In genomic region chr4:170027181-170027829, GRCh38 we compare ENCODE assay signal across 1 cellular context.
A peak's percentile ranks its signal among the peaks of the same experiment; 100 is the strongest.
TF ChIP-seq lines count a peak whose summit lies in the region.

No MANE protein-coding gene starts in this region.

TF ChIP-seq in HepG2, 621 proteins besides CTCF, POLR2A, EP300 and RAD21 (continued from another document and continues in another):
- TF ChIP-seq HMGXB3 (CRISPR knock-in tag; IDR thresholded peaks at IDR 0.05; ENCODE audit: borderline replicate concordance): peak; percentile 77; the same call in 1 of the 2 replicates
- TF ChIP-seq HBP1 (CRISPR knock-in tag; IDR thresholded peaks at IDR 0.05; ENCODE audit: low read depth): peak; percentile 58; the same call in 1 of the 2 replicates
- TF ChIP-seq NCOA2 (CRISPR knock-in tag; IDR thresholded peaks at IDR 0.05): peak; percentile 35; the same call in 1 of the 2 replicates
- TF ChIP-seq TFE3 (CRISPR knock-in tag; IDR thresholded peaks at IDR 0.05): peak; percentile 55
- no peak for TF ChIP-seq ATF6 (CRISPR knock-in tag; conservative IDR thresholded peaks at IDR 0.05)
- TF ChIP-seq HMGXB4 (CRISPR knock-in tag; IDR thresholded peaks at IDR 0.05; ENCODE audit: borderline replicate concordance in 1 of 2, low read depth in 1 of 2): peak; percentile 43 to 48; a peak in 2 of 4 replicates
- TF ChIP-seq MEIS1 (CRISPR knock-in tag; IDR thresholded peaks at IDR 0.05; ENCODE audit: borderline replicate concordance): 0 out of 2 replicates have a peak, but pooled peaks have one; percentile 38
- TF ChIP-seq MIXL1 (CRISPR knock-in tag; IDR thresholded peaks at IDR 0.05): 0 out of 2 replicates have a peak, but pooled peaks have one; percentile 12
- TF ChIP-seq ZNF101 (CRISPR knock-in tag; IDR thresholded peaks at IDR 0.05; ENCODE audit: borderline replicate concordance, low read depth): 0 out of 2 replicates have a peak, but pooled peaks have one; percentile 54
- no peak for TF ChIP-seq AKAP8 (CRISPR knock-in tag; IDR thresholded peaks at IDR 0.05)
- TF ChIP-seq ETV5 (CRISPR knock-in tag; IDR thresholded peaks at IDR 0.05; ENCODE audit: borderline replicate concordance): 0 out of 2 replicates have a peak, but pooled peaks have one; percentile 12
- TF ChIP-seq NR1H2 (CRISPR knock-in tag; IDR thresholded peaks at IDR 0.05; ENCODE audit: borderline replicate concordance, low read depth): peak; percentile 56; the same call in 1 of the 2 replicates
- peak; percentile 45; the same call in 1 of the 2 replicates for TF ChIP-seq ZNF275 (CRISPR knock-in tag; IDR thresholded peaks at IDR 0.05; ENCODE audit: borderline replicate concordance)
- peak; percentile 53; the same call in 1 of the 2 replicates for TF ChIP-seq YEATS2 (CRISPR knock-in tag; IDR thresholded peaks at IDR 0.05; ENCODE audit: borderline replicate concordance)
- 0 out of 2 replicates have a peak, but pooled peaks have one; percentile 34 for TF ChIP-seq GFI1 (CRISPR knock-in tag; IDR thresholded peaks at IDR 0.05; ENCODE audit: borderline replicate concordance)
- peak; percentile 81; the same call in 1 of the 2 replicates for TF ChIP-seq ZNF776 (CRISPR knock-in tag; IDR thresholded peaks at IDR 0.05)
- TF ChIP-seq SETDB1 (CRISPR knock-in tag; IDR thresholded peaks at IDR 0.05; ENCODE audit: borderline replicate concordance): no peak
- TF ChIP-seq HOMEZ (CRISPR knock-in tag; IDR thresholded peaks at IDR 0.05; ENCODE audit: low read depth): peak; percentile 57
- TF ChIP-seq ZNF567 (CRISPR knock-in tag; IDR thresholded peaks at IDR 0.05; ENCODE audit: borderline replicate concordance): no peak
- TF ChIP-seq ZNF350 (CRISPR knock-in tag; IDR thresholded peaks at IDR 0.05; ENCODE audit: borderline replicate concordance, low read depth): peak; percentile 35; the same call in 1 of the 2 replicates
- TF ChIP-seq CCDC6 (CRISPR knock-in tag; IDR thresholded peaks at IDR 0.05): peak; percentile 77; the same call in 1 of the 2 replicates
- peak; percentile 97 for TF ChIP-seq DZIP1 (CRISPR knock-in tag; IDR thresholded peaks at IDR 0.05)
- TF ChIP-seq ZNF234 (CRISPR knock-in tag; conservative IDR thresholded peaks at IDR 0.05): no peak
- TF ChIP-seq ZBTB33 (CRISPR knock-in tag; IDR thresholded peaks at IDR 0.05): no peak; the same call in 1 of the 2 replicates
- no peak for TF ChIP-seq GATAD2A (CRISPR knock-in tag; IDR thresholded peaks at IDR 0.05)
- TF ChIP-seq ZNF747 (CRISPR knock-in tag; IDR thresholded peaks at IDR 0.05; ENCODE audit: borderline replicate concordance): peak; percentile 29; the same call in 1 of the 2 replicates
- no peak for TF ChIP-seq MIER3 (CRISPR knock-in tag; IDR thresholded peaks at IDR 0.05; ENCODE audit: borderline replicate concordance)
- TF ChIP-seq SP2 (CRISPR knock-in tag; IDR thresholded peaks at IDR 0.05): no peak; the same call in 1 of the 2 replicates
- peak; percentile 62 for TF ChIP-seq HOXA3 (CRISPR knock-in tag; IDR thresholded peaks at IDR 0.05)
- peak; percentile 84 for TF ChIP-seq SKI (IDR thresholded peaks at IDR 0.05; ENCODE audit: partially characterized antibody)
- TF ChIP-seq ZNF619 (CRISPR knock-in tag; IDR thresholded peaks at IDR 0.05): no peak
- no peak for TF ChIP-seq RBFOX2 (IDR thresholded peaks at IDR 0.05; ENCODE audit: low read depth, low read length)
- TF ChIP-seq REPIN1 (CRISPR knock-in tag; IDR thresholded peaks at IDR 0.05; ENCODE audit: borderline replicate concordance, low read depth): peak; percentile 61
- no peak for TF ChIP-seq ARNT (IDR thresholded peaks at IDR 0.05)
- peak; percentile 61; the same call in 1 of the 2 replicates for TF ChIP-seq ZSCAN9 (CRISPR knock-in tag; IDR thresholded peaks at IDR 0.05; ENCODE audit: borderline replicate concordance)
- TF ChIP-seq ZSCAN31 (CRISPR knock-in tag; IDR thresholded peaks at IDR 0.05; ENCODE audit: low read depth): peak; percentile 45; the same call in 1 of the 2 replicates
- TF ChIP-seq ZNF549 (CRISPR knock-in tag; IDR thresholded peaks at IDR 0.05): no peak
